ENCODE assay signal across 8 cellular contexts in the genomic region with DNA sequence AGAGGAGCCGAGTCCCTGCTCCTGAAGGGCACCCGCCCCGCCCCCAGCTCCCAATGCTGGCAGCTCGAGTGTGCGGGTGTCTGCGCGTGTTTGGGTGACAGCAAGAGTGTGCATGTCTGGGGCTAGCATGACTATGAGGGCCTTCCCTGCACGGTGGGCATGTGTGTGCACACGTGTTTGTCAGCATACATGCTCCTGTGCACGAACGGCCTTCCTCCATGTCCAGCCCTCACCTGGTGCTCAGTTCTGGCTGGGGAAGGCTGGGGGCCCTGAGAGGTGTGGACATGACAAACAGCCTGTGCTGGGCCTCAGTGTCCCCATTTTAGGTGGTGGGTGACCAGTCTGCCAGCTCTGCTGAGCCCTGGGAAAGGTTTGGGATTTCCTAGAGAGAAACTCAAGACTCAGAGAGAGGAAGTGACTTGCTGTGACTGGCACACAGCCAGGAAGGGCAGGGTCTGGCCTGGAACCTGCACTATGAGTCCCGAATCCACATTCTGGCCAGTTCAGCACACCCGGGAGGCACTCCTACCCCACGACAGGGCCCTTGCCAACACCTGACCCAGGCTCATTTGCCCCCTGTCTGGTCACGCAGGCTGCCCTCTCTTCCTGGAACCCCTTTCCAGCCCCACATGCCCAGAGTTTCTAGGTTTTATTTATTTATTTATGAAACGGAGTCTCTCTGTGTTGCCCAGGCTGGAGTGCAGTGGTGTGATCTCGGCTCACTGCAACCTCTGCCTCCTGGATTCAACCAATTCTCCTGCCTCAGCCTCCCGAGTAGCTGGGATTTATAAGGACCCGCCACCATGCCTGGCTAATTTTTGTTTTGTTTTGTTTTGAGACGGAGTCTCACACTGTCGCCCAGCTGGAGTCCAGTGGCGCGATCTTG. TPM values are rescaled to one million over a fixed set of nuclear protein-coding genes. Genes with fewer than 3 reads are reported as not detected.
DNase-seq lines count a peak whose midpoint lies in the region; ATAC-seq and TF ChIP-seq lines count a peak whose summit lies in the region.

No MANE protein-coding gene starts in this region.

- H3K4me2 ChIP-seq in BLaER1 treated with 17β-estradiol and CSF1 and Interleukin-3, amounts not matched to agents 10 nM and 100 nM = peak overlapping the region; percentile 89 to 100 (median 97)

- peak; percentile 17 for TF ChIP-seq POLR2A in GM18505 (IDR thresholded peaks at IDR 0.05; ENCODE audit: borderline replicate concordance, extremely low read depth, insufficient read depth, insufficient read length)

- CTCF ChIA-PET in RWPE1 (lab: Yijun Ruan, JAX) = no interaction called here

- H3K4me1 ChIP-seq in BLaER1 treated with 17β-estradiol and CSF1 and Interleukin-3, amounts not matched to agents 10 nM and 100 nM = peaks cover 49 to 78% (median 73%) of the 10 kb centered on the region in 10 experiments

- DNase-seq in RWPE1 (ENCODE audit: low spot score) (peak; percentile 36), glomerular visceral epithelial cell (ENCODE audit: extremely low spot score) (peak; percentile 59), NCI-H187 treated with DMSO at 0.1 percent for 48 hours (lab: John Stamatoyannopoulos, UW) (no peak), NCI-H1048 (lab: John Stamatoyannopoulos, UW) (no peak), mesenteric fat pad (ENCODE audit: low spot score) (no peak)

- ATAC-seq in GM18505 (IDR thresholded peaks at IDR 0.05; ENCODE audit: unreplicated experiment) = no peak
- ATAC-seq in HG03175 (IDR thresholded peaks at IDR 0.05; ENCODE audit: unreplicated experiment) = no peak

- no peak for TF ChIP-seq CTCF in RWPE1 (conservative IDR thresholded peaks at IDR 0.05; ENCODE audit: low read depth)

- H3K27ac ChIP-seq in BLaER1 treated with 17β-estradiol and CSF1 and Interleukin-3, amounts not matched to agents 10 nM and 100 nM = peak overlapping the region in 3 of 11 experiments; percentile 14 to 97 (median 88); a peak in 3 of 22 replicates
- H3K27ac ChIP-seq in RWPE1 = no peak overlapping the region

- H3K9me3 ChIP-seq in BLaER1 treated with 17β-estradiol and CSF1 and Interleukin-3, amounts not matched to agents 10 nM and 100 nM (replicated peaks in 1 of 11) = no peaks in the 10 kb centered on the region

- H3K27me3 ChIP-seq in BLaER1 treated with 17β-estradiol and CSF1 and Interleukin-3, amounts not matched to agents 10 nM and 100 nM = peaks cover 47 to 52% (median 49%) of the 10 kb centered on the region in 11 experiments

- H3K4me3 ChIP-seq in BLaER1 treated with 17β-estradiol and CSF1 and Interleukin-3, amounts not matched to agents 10 nM and 100 nM = peak overlapping the region in 1 of 10 experiments; percentile 69; a peak in 1 of 20 replicates

- peak overlapping the region in 2 of 11 experiments; percentile 5 to 79; a peak in 1 of 22 replicates for H3K9ac ChIP-seq in BLaER1 treated with 17β-estradiol and CSF1 and Interleukin-3, amounts not matched to agents 10 nM and 100 nM

- POLR2A ChIA-PET in RWPE1 (lab: Yijun Ruan, JAX; ENCODE audit: low non-redundant PET) = interaction anchor here (0.6 kb wide), 1 partner anchor 13 kb away, joined by 3 read pairs; no protein-coding TSS in a partner anchor

- peaks cover 0 to 5% (median 4%) of the 10 kb centered on the region in 11 experiments; a peak in 11 of 22 replicates for H3K36me3 ChIP-seq in BLaER1 treated with 17β-estradiol and CSF1 and Interleukin-3, amounts not matched to agents 10 nM and 100 nM

- H4K20me1 ChIP-seq in BLaER1 treated with 17β-estradiol and CSF1 and Interleukin-3, amounts not matched to agents 10 nM and 100 nM = peaks cover 0 to 88% (median 52%) of the 10 kb centered on the region in 11 experiments; a peak in 20 of 22 replicates

RNA-seq across cellular contexts. Expression of a gene that starts 3.3 kb away (rescaled TPM):
- not detected for total RNA-seq in mesenteric fat pad

RNA-seq across cellular contexts. Expression of a gene that starts 8.5 kb away (rescaled TPM):
- total RNA-seq in mesenteric fat pad = 0.19 TPM

RNA-seq across cellular contexts. Expression of a gene that starts 28.8 kb away (rescaled TPM):
- not detected for total RNA-seq in mesenteric fat pad

RNA-seq across cellular contexts. Expression of a gene that starts 51.1 kb away (rescaled TPM):
- total RNA-seq in mesenteric fat pad = 0.55 TPM

Comparison
In these comparisons a context has a peak if more than half of its experiments do, and no peak if none do; other contexts are left out.
1. DNase-seq: peak in RWPE1 (single experiment) and glomerular visceral epithelial cell (single experiment); none in NCI-H187 treated with DMSO at 0.1 percent for 48 hours (single experiment), NCI-H1048 (single experiment) and mesenteric fat pad (single experiment).